8 cellular contexts compared by ENCODE assay signal in genomic region chr6:170584181-170584953, GRCh38. TPM values are rescaled to one million over a fixed set of nuclear protein-coding genes. Genes with fewer than 3 reads are reported as not detected.
DNase-seq lines count a peak whose midpoint lies in the region; ATAC-seq and TF ChIP-seq lines count a peak whose summit lies in the region.

A gene with protein sequence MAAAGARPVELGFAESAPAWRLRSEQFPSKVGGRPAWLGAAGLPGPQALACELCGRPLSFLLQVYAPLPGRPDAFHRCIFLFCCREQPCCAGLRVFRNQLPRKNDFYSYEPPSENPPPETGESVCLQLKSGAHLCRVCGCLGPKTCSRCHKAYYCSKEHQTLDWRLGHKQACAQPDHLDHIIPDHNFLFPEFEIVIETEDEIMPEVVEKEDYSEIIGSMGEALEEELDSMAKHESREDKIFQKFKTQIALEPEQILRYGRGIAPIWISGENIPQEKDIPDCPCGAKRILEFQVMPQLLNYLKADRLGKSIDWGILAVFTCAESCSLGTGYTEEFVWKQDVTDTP (minus strand): TSS chr6:170584637. CDS start chr6:170584581, 56 bp downstream.

- H3K9ac ChIP-seq in SK-N-MC (ENCODE audit: insufficient read length) = peak within 1 kb of the TSS; percentile 89

- H3K36me3 ChIP-seq in SK-N-MC (ENCODE audit: insufficient read depth, low read length) = peaks cover 41% of the 10 kb centered on the region

- H3K9me3 ChIP-seq in SK-N-MC (ENCODE audit: low read depth, low read length) = no peaks in the 10 kb centered on the region

- H3K4me3 ChIP-seq in NB4 (ENCODE audit: low read depth, low read length) = peak within 1 kb of the TSS; percentile 88
- H3K4me3 ChIP-seq in SK-N-MC = peak within 1 kb of the TSS; percentile 97

- ATAC-seq in HG02571 (IDR thresholded peaks at IDR 0.05; ENCODE audit: unreplicated experiment) = peak; percentile 98

- TF ChIP-seq POLR2A in NB4 (IDR thresholded peaks at IDR 0.05; ENCODE audit: extremely low read depth, insufficient read length) = peak; percentile 88

- TF ChIP-seq CTCF in NB4 (IDR thresholded peaks at IDR 0.05; ENCODE audit: low read depth, low read length) = no peak

- H3K27ac ChIP-seq in SK-N-MC (peak within 1 kb of the TSS; percentile 58), temporal lobe (ENCODE audit: low read depth, low read length) (peak within 1 kb of the TSS; percentile 88)

- DNase-seq in GM04504 (ENCODE audit: low read depth) (peak; percentile 73), NB4 (ENCODE audit: low read depth) (peak; percentile 98), SK-N-MC (ENCODE audit: low read depth, low spot score) (peak; percentile 34), globus pallidus (ENCODE audit: low spot score) (peak; percentile 90), occipital lobe (lab: John Stamatoyannopoulos, UW) (peak; percentile 91)
- peak; percentile 93 for DNase-seq in activated naive CD4-positive, alpha-beta T cell treated with anti-CD3 and anti-CD28 coated beads, Interleukin-2, amount 50 U/mL, for 16 hours

RNA-seq across cellular contexts. Expression of the gene that starts here (rescaled TPM):
- 42.6 TPM for total RNA-seq in occipital lobe
- 32.5 TPM for total RNA-seq in temporal lobe

Comparison
In these comparisons a context has a peak if more than half of its experiments do, and no peak if none do; other contexts are left out.
1. Peak in every context shown above with its lines: DNase-seq, ATAC-seq, H3K4me3 ChIP-seq and H3K27ac ChIP-seq.
2. DNase-seq: peak in every context shown above with its lines; median percentile 98 in NB4; 93 in activated naive CD4-positive, alpha-beta T cell treated with anti-CD3 and anti-CD28 coated beads, Interleukin-2, amount 50 U/mL, for 16 hours; 91 in occipital lobe; 90 in globus pallidus; 73 in GM04504; 34 in SK-N-MC.